Comparison of ENCODE assay signal across 8 cellular contexts in genomic region chr3:97971679-97972567, GRCh38. TPM values are rescaled to one million over a fixed set of nuclear protein-coding genes. Genes with fewer than 3 reads are reported as not detected.
DNase-seq lines count a peak whose midpoint lies in the region; ATAC-seq, FAIRE-seq and TF ChIP-seq lines count a peak whose summit lies in the region.

Gene RIOX2, minus strand, starts transcription at chr3:97972431. Its CDS starts 4,838 bp downstream, at chr3:97967593.

- peak within 1 kb of the TSS; percentile 43 to 77 for H3K27ac ChIP-seq in kidney (ENCODE audit: low read depth in 2 of 2, low read length in 2 of 2)

- H3K9me3 Mint-ChIP-seq in activated B cell treated with CpG ODN at 0.5 μM for 24 hours, result no peaks in the 10 kb centered on the region

- peak; percentile 79 for DNase-seq in SIG-M5 treated with dmso at 0.1 percent for 504 hours (lab: John Stamatoyannopoulos, UW; ENCODE audit: unreplicated experiment)
- DNase-seq in SIG-M5 (lab: John Stamatoyannopoulos, UW), result no peak
- DNase-seq in NCI-H2171 (lab: John Stamatoyannopoulos, UW), result peak; percentile 73
- peak; percentile 75 for DNase-seq in activated B cell treated with CpG ODN at 0.5 μM for 24 hours
- DNase-seq in central memory CD4-positive, alpha-beta T cell, result peak; percentile 75
- DNase-seq in kidney, result peak; percentile 92
- peak; percentile 73 for DNase-seq in stimulated activated CD4-positive, alpha-beta T cell treated with anti-CD3 and anti-CD28 coated beads, Interleukin-15, amount 100 ng/mL, for 48 hours (ENCODE audit: low read depth in 2 of 2)

- peaks cover 31% of the 10 kb centered on the region for H3K4me1 Mint-ChIP-seq in activated B cell treated with CpG ODN at 0.5 μM for 24 hours

- peak within 1 kb of the TSS; percentile 87 for H3K27ac Mint-ChIP-seq in activated B cell treated with CpG ODN at 0.5 μM for 24 hours

- peak within 1 kb of the TSS; percentile 41 to 83 for H3K9ac ChIP-seq in kidney (ENCODE audit: low read length in 2 of 2)

- H3K36me3 Mint-ChIP-seq in activated B cell treated with CpG ODN at 0.5 μM for 24 hours (ENCODE audit: low read depth), result peaks cover 10% of the 10 kb centered on the region

- peak within 1 kb of the TSS; percentile 65 to 73 for H3K4me3 ChIP-seq in kidney (ENCODE audit: low read length in 2 of 2)

- FAIRE-seq in kidney (lab: Jason Lieb, UNC), result no peak

- intact Hi-C loops in activated B cell treated with CpG ODN at 0.5 μM for 24 hours (cut with micrococcal nuclease), result loop anchor here (1.0 to 5.0 kb wide), 6 partner anchors 50 to 930 kb away; partner anchors contain the start of genes ARL6, CPOX and DCBLD2
- intact Hi-C loops in kidney (cut with DNase I), result no loop called here

- no peaks in the 10 kb centered on the region for H3K36me3 ChIP-seq in kidney (ENCODE audit: control insufficient read depth in 1 of 2, insufficient read depth in 2 of 2, low read length in 2 of 2)

- ATAC-seq in HG02973 (IDR thresholded peaks at IDR 0.05; ENCODE audit: unreplicated experiment) (peak; percentile 97), activated B cell treated with CpG ODN at 0.5 μM for 24 hours (ENCODE audit: low read depth) (peak; percentile 93)

- H3K27me3 Mint-ChIP-seq in activated B cell treated with CpG ODN at 0.5 μM for 24 hours, result no peaks in the 10 kb centered on the region

- no peak for TF ChIP-seq CTCF in activated B cell treated with CpG ODN at 0.5 μM for 24 hours (IDR thresholded peaks at IDR 0.05)
- peak; percentile 1 for TF ChIP-seq CTCF in kidney (IDR thresholded peaks at IDR 0.05; ENCODE audit: borderline replicate concordance, extremely low read depth, insufficient read depth)

- H3K4me1 ChIP-seq in kidney (ENCODE audit: control insufficient read depth in 1 of 2, insufficient read depth in 1 of 2, low read depth in 1 of 2, low read length in 2 of 2), result peaks cover 5% of the 10 kb centered on the region in 2 donors

- CTCF ChIA-PET in activated B cell treated with CpG ODN at 0.5 μM for 24 hours (lab: Charles Lee), result no interaction called here

- POLR2A ChIA-PET in activated B cell treated with CpG ODN at 0.5 μM for 24 hours (lab: Charles Lee), result interaction anchor here (0.7 to 0.8 kb wide), 2 partner anchors 150 to 788 kb away, joined by 4 to 9 read pairs; partner anchors contain the start of gene CRYBG3

- H3K9me3 ChIP-seq in kidney (ENCODE audit: control insufficient read depth in 1 of 2, low read length in 2 of 2), result no peaks in the 10 kb centered on the region

- peak within 1 kb of the TSS; percentile 89 for H3K4me3 Mint-ChIP-seq in activated B cell treated with CpG ODN at 0.5 μM for 24 hours

RNA-seq across cellular contexts. Expression of gene RIOX2, which starts in this region (rescaled TPM):
- total RNA-seq in activated B cell treated with CpG ODN at 0.5 μM for 24 hours, result 33.7 and 34.8 TPM in 2 replicates
- 26.7 TPM for total RNA-seq in kidney
- 19.8 TPM for polyA plus RNA-seq in kidney (ENCODE audit: insufficient read depth, low read depth, low replicate concordance)
